Comparison of ENCODE assay signal across 2 cellular contexts in the genomic region with DNA sequence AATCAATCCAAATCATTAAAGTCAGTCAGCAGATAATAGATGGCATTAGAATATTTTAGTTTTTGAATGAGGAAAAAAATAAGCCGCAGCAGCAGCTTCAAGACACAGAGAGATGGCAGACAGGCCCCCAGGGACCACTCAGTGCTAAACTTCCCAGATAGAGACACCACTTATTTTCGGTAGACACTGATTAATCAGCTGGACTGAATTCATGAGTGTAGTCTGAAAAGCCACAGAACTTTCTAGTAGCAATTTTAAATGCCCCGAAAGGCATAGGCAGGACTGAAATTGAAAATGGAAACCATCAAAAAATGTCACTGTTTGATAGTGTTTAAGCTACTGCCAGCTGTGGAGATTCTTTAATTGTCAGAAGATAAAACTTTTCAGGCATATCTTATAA.
TF ChIP-seq lines count a peak whose summit lies in the region.

No MANE protein-coding gene starts in this region.

TF ChIP-seq in WTC11, 78 proteins besides CTCF, POLR2A, EP300 and RAD21:
- no peak for TF ChIP-seq ATF3 (CRISPR knock-in tag; conservative IDR thresholded peaks at IDR 0.05)
- no peak for TF ChIP-seq GRHL2 (CRISPR knock-in tag; IDR thresholded peaks at IDR 0.05; ENCODE audit: insufficient replicate concordance, severe bottlenecking)
- TF ChIP-seq STAT6 (CRISPR knock-in tag; conservative IDR thresholded peaks at IDR 0.05; ENCODE audit: low read depth): no peak
- TF ChIP-seq NR2C2 (CRISPR knock-in tag; IDR thresholded peaks at IDR 0.05): no peak
- TF ChIP-seq, protein P1, sequence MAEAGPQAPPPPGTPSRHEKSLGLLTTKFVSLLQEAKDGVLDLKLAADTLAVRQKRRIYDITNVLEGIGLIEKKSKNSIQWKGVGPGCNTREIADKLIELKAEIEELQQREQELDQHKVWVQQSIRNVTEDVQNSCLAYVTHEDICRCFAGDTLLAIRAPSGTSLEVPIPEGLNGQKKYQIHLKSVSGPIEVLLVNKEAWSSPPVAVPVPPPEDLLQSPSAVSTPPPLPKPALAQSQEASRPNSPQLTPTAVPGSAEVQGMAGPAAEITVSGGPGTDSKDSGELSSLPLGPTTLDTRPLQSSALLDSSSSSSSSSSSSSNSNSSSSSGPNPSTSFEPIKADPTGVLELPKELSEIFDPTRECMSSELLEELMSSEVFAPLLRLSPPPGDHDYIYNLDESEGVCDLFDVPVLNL (CRISPR knock-in tag; IDR thresholded peaks at IDR 0.05; ENCODE audit: borderline replicate concordance, low read depth): no peak
- TF ChIP-seq KAT7 (CRISPR knock-in tag; IDR thresholded peaks at IDR 0.05; ENCODE audit: borderline replicate concordance): no peak

TF ChIP-seq in HepG2, 621 proteins besides CTCF, POLR2A, EP300 and RAD21:
- TF ChIP-seq NR2C2 (CRISPR knock-in tag; IDR thresholded peaks at IDR 0.05; ENCODE audit: borderline replicate concordance) (no peak), ZBTB8A (CRISPR knock-in tag; IDR thresholded peaks at IDR 0.05; ENCODE audit: borderline replicate concordance, low read depth) (no peak)
